Comparison of ENCODE assay signal across 11 cellular contexts in the genomic region with DNA sequence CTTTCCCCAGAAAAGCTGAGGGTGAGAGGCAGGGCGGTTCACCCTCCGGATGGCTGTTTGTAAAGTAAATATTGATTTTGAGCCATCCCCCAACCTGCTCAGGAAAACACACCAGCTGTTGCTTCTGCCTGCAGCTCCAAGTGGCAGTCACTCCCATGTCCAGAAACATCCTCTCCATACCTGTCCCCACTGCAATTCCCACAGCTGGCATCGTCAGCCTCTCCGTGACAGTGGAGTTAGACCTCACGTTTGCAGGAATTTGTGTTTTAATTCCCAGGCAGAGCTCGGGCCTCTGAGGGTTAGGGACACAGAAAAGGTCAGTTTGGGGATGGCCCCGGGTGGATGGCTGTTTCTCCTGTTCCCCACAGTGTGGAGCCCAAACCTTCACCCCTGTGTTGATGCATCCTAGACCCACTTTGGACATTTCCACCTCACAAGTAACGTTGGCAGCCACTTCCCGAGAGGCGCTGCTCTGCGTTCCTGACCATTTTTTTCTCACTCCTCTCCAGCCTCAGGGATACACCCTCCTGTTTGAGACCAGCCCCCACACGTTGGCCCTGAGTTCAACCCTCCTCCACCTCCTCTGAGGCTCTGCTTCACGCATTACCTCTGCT. TPM values are rescaled to one million over a fixed set of nuclear protein-coding genes. Genes with fewer than 3 reads are reported as not detected.
A peak's percentile ranks its signal among the peaks of the same experiment; 100 is the strongest.
DNase-seq lines count a peak whose midpoint lies in the region; ATAC-seq and TF ChIP-seq lines count a peak whose summit lies in the region.
"Had no signal": no experiment of that assay in that cellular context is flagged by ENCODE, and none has a peak within 500 bp of the region (broad histone marks: within the 10 kb centered on the region; RNA-seq: fewer than 3 reads in every experiment).

No MANE protein-coding gene starts in this region.

- peak overlapping the region; percentile 36; the same call in 1 of the 2 replicates for H2AFZ ChIP-seq in PC-9

- POLR2A ChIA-PET in PC-9 (lab: Charles Lee; ENCODE audit: unreplicated experiment), result no interaction called here

- H3K4me1 ChIP-seq in PC-9 (replicated peaks; ENCODE audit: insufficient read depth), result peaks cover 39% of the 10 kb centered on the region
- peaks cover 17% of the 10 kb centered on the region for H3K4me1 ChIP-seq in iPS-15b (ENCODE audit: control insufficient read depth, insufficient read depth, low read length)
- H3K4me1 ChIP-seq in tibial artery, result peaks cover 0 to 34% (median 23%) of the 10 kb centered on the region in 4 donors

- 0 out of 2 replicates have a peak overlapping the region, but pooled peaks have one; percentile 31 for H3K27ac ChIP-seq in PC-9
- peak overlapping the region; percentile 52 to 56 for H3K27ac ChIP-seq in tibial artery

- no peak for ATAC-seq in GM21360 (IDR thresholded peaks at IDR 0.05; ENCODE audit: unreplicated experiment)
- ATAC-seq in HG03097 (IDR thresholded peaks at IDR 0.05; ENCODE audit: low FRiP score, unreplicated experiment), result no peak

- no peaks in the 10 kb centered on the region for H3K9me2 ChIP-seq in PC-9 (ENCODE audit: insufficient read depth)

- no TSS peak for BruUV-seq in PC-9 (replicated peaks; lab: Mats Ljungman, UMichigan)

- peak overlapping the region; percentile 48 for H3K4me2 ChIP-seq in PC-9

- H3K9me3 ChIP-seq in PC-9 (ENCODE audit: insufficient read depth, low read depth) (no peaks in the 10 kb centered on the region), iPS-15b (ENCODE audit: control insufficient read depth, insufficient read depth, low read length) (no peaks in the 10 kb centered on the region), tibial artery (no peaks in the 10 kb centered on the region)

- H3K4me3 ChIP-seq in PC-9 (no peak overlapping the region), iPS-15b (ENCODE audit: low read depth, low read length) (peak overlapping the region; percentile 43), tibial artery (no peak overlapping the region)

- CTCF ChIA-PET in PC-9 (lab: Charles Lee), result interaction anchor here (0.9 kb wide), 1 partner anchor 146 kb away, joined by 3 read pairs; no protein-coding TSS in a partner anchor

- no peaks in the 10 kb centered on the region for H4K20me1 ChIP-seq in PC-9 (ENCODE audit: insufficient read depth)

- H3K36me3 ChIP-seq in PC-9 (ENCODE audit: low read depth), result no peaks in the 10 kb centered on the region
- H3K36me3 ChIP-seq in iPS-15b (ENCODE audit: control insufficient read depth, insufficient read depth, low read length), result no peaks in the 10 kb centered on the region
- no peaks in the 10 kb centered on the region for H3K36me3 ChIP-seq in tibial artery

- intact Hi-C loops in PC-9 (cut with micrococcal nuclease; ENCODE audit: unreplicated experiment), result no loop called here
- intact Hi-C loops in tibial artery (cut with DNase I; ENCODE audit: low total_unique reads), result no loop called here

- H3K27me3 ChIP-seq in PC-9 (ENCODE audit: insufficient read depth, low read depth), result no peaks in the 10 kb centered on the region
- H3K27me3 ChIP-seq in iPS-15b (ENCODE audit: control insufficient read depth, insufficient read depth, low read length), result peaks cover 27% of the 10 kb centered on the region
- no peaks in the 10 kb centered on the region for H3K27me3 ChIP-seq in tibial artery

- TF ChIP-seq CTCF in PC-9 (conservative IDR thresholded peaks at IDR 0.05) (no peak), tibial artery (IDR thresholded peaks at IDR 0.05) (no peak)

- H3K9ac ChIP-seq in iPS-15b (ENCODE audit: low read depth, low read length), result no peak overlapping the region

- H3K79me2 ChIP-seq in PC-9 (ENCODE audit: low read depth), result no peaks in the 10 kb centered on the region

- DNase-seq in NCI-H1105 treated with DMSO at 0.1 percent for 48 hours (lab: John Stamatoyannopoulos, UW), result peak; percentile 65
- DNase-seq in PC-9, result no peak
- DNase-seq in tibial artery, result no peak
- DNase-seq in glomerular visceral epithelial cell (ENCODE audit: extremely low spot score), result no peak
- no peak for DNase-seq in kidney tubule cell (ENCODE audit: low spot score)
- DNase-seq: activated gamma-delta T cell, erythroblast, naive B cell had no signal

- H3F3A ChIP-seq in PC-9 (ENCODE audit: insufficient read depth, low read depth), result peaks cover 12% of the 10 kb centered on the region; the same call in 1 of the 2 replicates

RNA-seq across cellular contexts. Expression of gene FAM174B, which starts 11.8 kb away (rescaled TPM):
- 77.5 and 90.3 TPM in 2 replicates for total RNA-seq in PC-9 (2021)
